Comparison of ENCODE assay signal across 8 cellular contexts in genomic region chr10:27319752-27320561, GRCh38.
DNase-seq lines count a peak whose midpoint lies in the region; ATAC-seq and TF ChIP-seq lines count a peak whose summit lies in the region.

No MANE protein-coding gene starts in this region.

- CTCF ChIA-PET in WTC11 (lab: Charles Lee), result interaction anchor here (0.5 kb wide), 1 partner anchor 18 kb away, joined by 3 read pairs; no protein-coding TSS in a partner anchor

- H3K4me3 Mint-ChIP-seq in WTC11, result peak overlapping the region; percentile 63
- peak overlapping the region; percentile 50 for H3K4me3 Mint-ChIP-seq in natural killer cell

- H3K9me3 Mint-ChIP-seq in WTC11, result no peaks in the 10 kb centered on the region
- no peaks in the 10 kb centered on the region for H3K9me3 Mint-ChIP-seq in natural killer cell

- POLR2A ChIA-PET in WTC11 (lab: Charles Lee), result no interaction called here

- H3K4me1 Mint-ChIP-seq in WTC11 (peaks cover 5% of the 10 kb centered on the region; the same call in 1 of the 2 replicates), natural killer cell (peaks cover 0 to 6% of the 10 kb centered on the region in 2 donors)

- ATAC-seq in HG03378 (IDR thresholded peaks at IDR 0.05; ENCODE audit: unreplicated experiment), result peak; percentile 80
- ATAC-seq in WTC11, result peak; percentile 93
- ATAC-seq in natural killer cell, result peak; percentile 34 to 79 (median 54)

- intact Hi-C loops in natural killer cell (cut with micrococcal nuclease), result no loop called here

- no peaks in the 10 kb centered on the region for H3K36me3 Mint-ChIP-seq in WTC11
- no peaks in the 10 kb centered on the region for H3K36me3 Mint-ChIP-seq in natural killer cell

- H3K27me3 Mint-ChIP-seq in WTC11 (ENCODE audit: low read depth), result peaks cover 16% of the 10 kb centered on the region
- peaks cover 20 to 23% of the 10 kb centered on the region in 2 donors for H3K27me3 Mint-ChIP-seq in natural killer cell (ENCODE audit: low read depth in 2 of 2)

- TF ChIP-seq CTCF in WTC11 (IDR thresholded peaks at IDR 0.05) (no peak), natural killer cell (IDR thresholded peaks at IDR 0.05) (no peak)

- DNase-seq in activated T-cell treated with anti-CD3 and anti-CD28 coated beads for 1 hour (ENCODE audit: low read depth), result peak; percentile 6
- DNase-seq in activated T-cell treated with anti-CD3 and anti-CD28 coated beads for 4 hours, result no peak
- peak; percentile 38 for DNase-seq in WTC11 (ENCODE audit: low spot score)
- peak; percentile 80 for DNase-seq in fibroblast of gingiva (ENCODE audit: low read depth)
- peak; percentile 18 for DNase-seq in natural killer cell
- DNase-seq in ureter (ENCODE audit: low spot score), result peak; percentile 77
- no peak for DNase-seq in RKO (ENCODE audit: low spot score)

- no peak overlapping the region for H3K27ac Mint-ChIP-seq in WTC11
- H3K27ac Mint-ChIP-seq in natural killer cell, result no peak overlapping the region

TF ChIP-seq in WTC11, 78 proteins besides CTCF, POLR2A, EP300 and RAD21:
- no peak for TF ChIP-seq ZNF671 (CRISPR knock-in tag; IDR thresholded peaks at IDR 0.05)
- no peak for TF ChIP-seq ELF4 (CRISPR knock-in tag; IDR thresholded peaks at IDR 0.05; ENCODE audit: low read depth)
- no peak for TF ChIP-seq IRF1 (CRISPR knock-in tag; IDR thresholded peaks at IDR 0.05)
- no peak for TF ChIP-seq MYBL2 (CRISPR knock-in tag; IDR thresholded peaks at IDR 0.05)
- TF ChIP-seq RELA (CRISPR knock-in tag; IDR thresholded peaks at IDR 0.05; ENCODE audit: borderline replicate concordance), result no peak
- TF ChIP-seq USF1 (CRISPR knock-in tag; IDR thresholded peaks at IDR 0.05), result no peak
- no peak for TF ChIP-seq ETV6 (CRISPR knock-in tag; IDR thresholded peaks at IDR 0.05)
- no peak for TF ChIP-seq SMAD3 (CRISPR knock-in tag; IDR thresholded peaks at IDR 0.05; ENCODE audit: borderline replicate concordance)
- TF ChIP-seq NR3C1 (CRISPR knock-in tag; conservative IDR thresholded peaks at IDR 0.05; ENCODE audit: low read depth), result no peak
- no peak for TF ChIP-seq IRF2 (CRISPR knock-in tag; IDR thresholded peaks at IDR 0.05; ENCODE audit: borderline replicate concordance, low read depth)
- TF ChIP-seq ZNF512 (CRISPR knock-in tag; IDR thresholded peaks at IDR 0.05; ENCODE audit: borderline replicate concordance), result no peak
- no peak for TF ChIP-seq ATF2 (CRISPR knock-in tag; IDR thresholded peaks at IDR 0.05; ENCODE audit: borderline replicate concordance, low read depth)
- no peak for TF ChIP-seq FOXK1 (CRISPR knock-in tag; IDR thresholded peaks at IDR 0.05)
- TF ChIP-seq ZNF138 (CRISPR knock-in tag; conservative IDR thresholded peaks at IDR 0.05), result no peak
- no peak for TF ChIP-seq TEAD1 (CRISPR knock-in tag; IDR thresholded peaks at IDR 0.05)
- no peak for TF ChIP-seq CDX4 (CRISPR knock-in tag; IDR thresholded peaks at IDR 0.05; ENCODE audit: borderline replicate concordance)

Comparison
In these comparisons a context has a peak if more than half of its experiments do, and no peak if none do; other contexts are left out.
1. DNase-seq: peak in activated T-cell treated with anti-CD3 and anti-CD28 coated beads for 1 hour (single experiment), WTC11 (single experiment), fibroblast of gingiva (single experiment), natural killer cell (single experiment) and ureter (single experiment); none in activated T-cell treated with anti-CD3 and anti-CD28 coated beads for 4 hours (single experiment) and RKO (single experiment).
2. Peak in every context shown above with its lines, with median percentiles within 50 percentile points of each other: ATAC-seq.